Comparison of ENCODE assay signal across 1 cellular context in genomic region chr3:126510323-126510910, GRCh38.
TF ChIP-seq lines count a peak whose summit lies in the region.

No MANE protein-coding gene starts in this region.

TF ChIP-seq in IMR-90, 13 proteins besides CTCF, POLR2A, EP300 and RAD21:
- no peak for TF ChIP-seq NFE2L2 (IDR thresholded peaks at IDR 0.05; ENCODE audit: low read depth, low read length)
- no peak for TF ChIP-seq RFX5 (IDR thresholded peaks at IDR 0.05; ENCODE audit: low read depth, low read length)
- no peak for TF ChIP-seq CEBPB (IDR thresholded peaks at IDR 0.05; ENCODE audit: low read depth, low read length)
- TF ChIP-seq BHLHE40 (IDR thresholded peaks at IDR 0.05; ENCODE audit: low read depth, low read length), result no peak
- no peak for TF ChIP-seq SMC3 (IDR thresholded peaks at IDR 0.05; ENCODE audit: low read depth, low read length)
- TF ChIP-seq CHD1 (IDR thresholded peaks at IDR 0.05; ENCODE audit: low read depth, low read length), result no peak
- TF ChIP-seq FOS (IDR thresholded peaks at IDR 0.05; ENCODE audit: low read depth, low read length), result no peak
- TF ChIP-seq ELK1 (IDR thresholded peaks at IDR 0.05; ENCODE audit: borderline replicate concordance, low read depth, low read length), result no peak
- TF ChIP-seq USF2 (IDR thresholded peaks at IDR 0.05; ENCODE audit: low read depth, low read length), result no peak
- TF ChIP-seq MAFK (IDR thresholded peaks at IDR 0.05; ENCODE audit: low read depth, low read length), result no peak
- TF ChIP-seq MXI1 (IDR thresholded peaks at IDR 0.05; ENCODE audit: borderline replicate concordance, low read depth, low read length), result no peak
- TF ChIP-seq RCOR1 (IDR thresholded peaks at IDR 0.05; ENCODE audit: insufficient replicate concordance, low read length), result no peak
- no peak for TF ChIP-seq MAZ (IDR thresholded peaks at IDR 0.05; ENCODE audit: borderline replicate concordance, low read depth, low read length)
